In genomic region chr1:204337047-204337446, GRCh38 we compare ENCODE assay signal across 1 cellular context.
TF ChIP-seq lines count a peak whose summit lies in the region.

No MANE protein-coding gene starts in this region.

TF ChIP-seq in H1, 55 proteins besides CTCF, POLR2A, EP300 and RAD21:
- TF ChIP-seq NANOG (IDR thresholded peaks at IDR 0.05; ENCODE audit: insufficient read depth, low read depth, low read length, poor library complexity, severe bottlenecking): no peak
